23 cellular contexts compared by ENCODE assay signal in the genomic region with DNA sequence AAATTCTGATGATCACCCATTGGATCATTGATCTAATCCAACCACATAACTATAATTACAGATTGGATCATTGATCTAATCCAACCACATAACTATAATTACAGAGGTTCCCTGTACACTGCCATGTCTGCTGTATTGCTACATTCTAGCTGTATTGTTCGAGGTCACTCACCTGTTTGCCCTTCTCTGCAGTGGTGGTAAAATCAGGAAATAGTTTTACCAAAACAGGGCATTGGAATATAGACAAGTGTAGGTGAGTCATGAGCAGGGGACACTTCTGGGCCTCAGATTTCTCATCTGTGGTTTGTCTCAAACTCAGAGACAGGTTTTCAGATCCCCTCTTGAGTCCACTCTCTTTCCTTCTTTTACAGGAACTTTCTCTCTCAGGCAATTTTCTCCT. TPM values are rescaled to one million over a fixed set of nuclear protein-coding genes. Genes with fewer than 3 reads are reported as not detected.
DNase-seq lines count a peak whose midpoint lies in the region; ATAC-seq and TF ChIP-seq lines count a peak whose summit lies in the region.
"Had no signal": no experiment of that assay in that cellular context is flagged by ENCODE, and none has a peak within 500 bp of the region (broad histone marks: within the 10 kb centered on the region; RNA-seq: fewer than 3 reads in every experiment).

No MANE protein-coding gene starts in this region.

- no peak overlapping the region for H4K8ac ChIP-seq in H9 (replicated peaks; ENCODE audit: insufficient read length, low read depth, low read length)
- no peak overlapping the region for H4K8ac ChIP-seq in trophoblast cell (ENCODE audit: low read depth, low read length)

- H3K4me1 ChIP-seq in H9 (ENCODE audit: insufficient read depth, low read length) (peaks cover 11% of the 10 kb centered on the region; the same call in 1 of the 2 replicates), PC-3 (ENCODE audit: insufficient read depth, low read length) (no peaks in the 10 kb centered on the region), iPS-20b (ENCODE audit: insufficient read depth, low read length) (peaks cover 16% of the 10 kb centered on the region), trophoblast cell (ENCODE audit: control insufficient read depth in 1 of 2, insufficient read depth in 2 of 2, low read length in 2 of 2) (peaks cover 0 to 5% of the 10 kb centered on the region in 2 experiments), sigmoid colon (no peaks in the 10 kb centered on the region)
- H3K4me1 ChIP-seq: colonic mucosa, transverse colon had no signal

- H4K91ac ChIP-seq in H9 (ENCODE audit: insufficient read length, low read depth, low read length) (no peak overlapping the region), trophoblast cell (ENCODE audit: low read depth, low read length) (no peak overlapping the region)

- H3K36me3 ChIP-seq in PC-3 (ENCODE audit: low read depth, low read length) (no peaks in the 10 kb centered on the region), iPS-20b (ENCODE audit: insufficient read depth, low read depth, low read length) (no peaks in the 10 kb centered on the region), trophoblast cell (ENCODE audit: control insufficient read depth in 1 of 2, insufficient read depth in 2 of 2, low read length in 2 of 2) (peaks cover 2 to 3% of the 10 kb centered on the region in 2 experiments), sigmoid colon (no peaks in the 10 kb centered on the region)
- H3K36me3 ChIP-seq: BE2C, brain microvascular endothelial cell, colonic mucosa, transverse colon had no signal

- no TSS peak for BruUV-seq in PC-3 (replicated peaks; lab: Mats Ljungman, UMichigan)

- H3K9me3 ChIP-seq in H9 (ENCODE audit: control insufficient read depth, low read depth, low read length), result no peaks in the 10 kb centered on the region
- no peaks in the 10 kb centered on the region for H3K9me3 ChIP-seq in PC-3 (ENCODE audit: low read length)
- no peaks in the 10 kb centered on the region for H3K9me3 ChIP-seq in iPS-20b (ENCODE audit: insufficient read depth, low read depth, low read length)
- H3K9me3 ChIP-seq in trophoblast cell (ENCODE audit: insufficient read depth, low read depth, low read length), result peaks cover 2% of the 10 kb centered on the region
- no peaks in the 10 kb centered on the region for H3K9me3 ChIP-seq in sigmoid colon
- H3K9me3 ChIP-seq: BE2C, colonic mucosa, transverse colon had no signal

- no peak overlapping the region for H3K18ac ChIP-seq in H9 (ENCODE audit: insufficient read length, low read depth, low read length)
- no peak overlapping the region for H3K18ac ChIP-seq in trophoblast cell (ENCODE audit: low read length)

- H2BK12ac ChIP-seq in H9 (ENCODE audit: insufficient read length, low read depth, low read length) (no peak overlapping the region), trophoblast cell (ENCODE audit: low read length) (no peak overlapping the region)

- no peak overlapping the region for H2BK20ac ChIP-seq in H9 (ENCODE audit: low read depth, low read length, poor library complexity, severe bottlenecking)

- H2AK5ac ChIP-seq in H9 (ENCODE audit: insufficient read length, low read length) (no peak overlapping the region), trophoblast cell (ENCODE audit: low read length) (no peak overlapping the region)

- peaks cover 0 to 7% (median 0%) of the 10 kb centered on the region in 3 experiments; a peak in 3 of 7 replicates for H3K36me3 Mint-ChIP-seq in H9 (ENCODE audit: insufficient read depth in 1 of 3, low read depth in 3 of 3)

- H3K27me3 ChIP-seq in H9 (ENCODE audit: insufficient read depth, low read length), result no peaks in the 10 kb centered on the region
- H3K27me3 ChIP-seq in PC-3 (ENCODE audit: low read length), result no peaks in the 10 kb centered on the region
- no peaks in the 10 kb centered on the region for H3K27me3 ChIP-seq in iPS-20b (ENCODE audit: insufficient read depth, low read length)
- no peaks in the 10 kb centered on the region for H3K27me3 ChIP-seq in trophoblast cell (ENCODE audit: insufficient read depth, low read length)
- no peaks in the 10 kb centered on the region for H3K27me3 ChIP-seq in sigmoid colon
- H3K27me3 ChIP-seq: BE2C, brain microvascular endothelial cell, colonic mucosa, transverse colon had no signal

- H3K4ac ChIP-seq in H9 (ENCODE audit: low read depth, low read length) (no peak overlapping the region), trophoblast cell (ENCODE audit: low read depth, low read length) (no peak overlapping the region)

- no peaks in the 10 kb centered on the region for H3K27me3 Mint-ChIP-seq in H9 (ENCODE audit: low read depth)
- H3K27me3 Mint-ChIP-seq: progenitor cell of endocrine pancreas had no signal

- intact Hi-C loops in PC-3 (cut with micrococcal nuclease) (no loop called here), head of caudate nucleus (cut with DNase I) (no loop called here), sigmoid colon (cut with DNase I) (no loop called here)

- H3K9ac ChIP-seq in H9 (ENCODE audit: extremely low read depth, insufficient read length, low read length) (no peak overlapping the region), PC-3 (ENCODE audit: low read length) (no peak overlapping the region), iPS-20b (ENCODE audit: low read depth, low read length) (no peak overlapping the region), trophoblast cell (ENCODE audit: low read length) (no peak overlapping the region)

- H3K27ac ChIP-seq in H9 (ENCODE audit: insufficient read length, low read depth, low read length) (no peak overlapping the region), PC-3 (ENCODE audit: low read length) (no peak overlapping the region), iPS-20b (ENCODE audit: low read length) (peak overlapping the region; percentile 12), trophoblast cell (ENCODE audit: low read depth, low read length) (peak overlapping the region; percentile 5), sigmoid colon (no peak overlapping the region)
- H3K27ac ChIP-seq: brain microvascular endothelial cell, colonic mucosa, transverse colon had no signal

- H4K12ac ChIP-seq in trophoblast cell (ENCODE audit: low read depth, low read length), result no peak overlapping the region

- H3K79me2 ChIP-seq in H9 (ENCODE audit: insufficient read depth, low read length) (no peaks in the 10 kb centered on the region), PC-3 (ENCODE audit: low read length) (no peaks in the 10 kb centered on the region), trophoblast cell (ENCODE audit: control insufficient read depth, insufficient read depth, low read length, poor library complexity) (no peaks in the 10 kb centered on the region)

- H3K56ac ChIP-seq in H9 (ENCODE audit: insufficient read length, low read depth, low read length), result no peak overlapping the region

- no peaks in the 10 kb centered on the region for H3K23me2 ChIP-seq in H9 (ENCODE audit: insufficient read length, low read depth, low read length, poor library complexity, severe bottlenecking)

- CTCF ChIA-PET in PC-3 (lab: Charles Lee), result no interaction called here

- TF ChIP-seq EP300 in sigmoid colon (IDR thresholded peaks at IDR 0.05), result no peak

- no peak overlapping the region for H2AFZ ChIP-seq in H9 (ENCODE audit: low read length)
- no peak overlapping the region for H2AFZ ChIP-seq in PC-3 (ENCODE audit: low read length)
- no peak overlapping the region for H2AFZ ChIP-seq in trophoblast cell (ENCODE audit: insufficient read depth, low read length, poor library complexity)

- no peak for TF ChIP-seq POLR2A in sigmoid colon (IDR thresholded peaks at IDR 0.05)

- no peaks in the 10 kb centered on the region for H3K79me1 ChIP-seq in H9 (ENCODE audit: insufficient read depth, low read depth, low read length, poor library complexity, severe bottlenecking)
- H3K79me1 ChIP-seq in trophoblast cell (ENCODE audit: low read length), result peaks cover 5% of the 10 kb centered on the region

- peak overlapping the region in 2 of 3 experiments; percentile 84 to 91; a peak in 3 of 7 replicates for H3K27ac Mint-ChIP-seq in H9
- H3K27ac Mint-ChIP-seq: activated CD4-positive, alpha-beta T cell treated with anti-CD3 and anti-CD28 coated beads, Interleukin-2, amount 10 ng/mL, durations not matched to agents 7 days and 5 days; activated naive CD8-positive, alpha-beta T cell treated with anti-CD3 and anti-CD28 coated beads, Interleukin-2, amount 50 U/mL, for 24 hours; activated T-helper 2 cell treated with anti-CD3 and anti-CD28 coated beads, Interferon-gamma antibody, Interleukin-2, Interleukin-4, amounts not matched to agents 10 μg/mL and 5 μg/mL and 100 μg/mL, durations not matched to agents 14 hours and 24 hours and 36 hours; progenitor cell of endocrine pancreas; stimulated activated naive CD8-positive, alpha-beta T cell treated with anti-CD3 and anti-CD28 coated beads, Interleukin-15, Interleukin-2, amounts not matched to agents 100 ng/mL and 50 ng/mL, for 24 hours had no signal

- peak; percentile 37; the same call in 1 of the 2 replicates for ATAC-seq in PC-3
- ATAC-seq: activated naive CD8-positive, alpha-beta T cell treated with anti-CD3 and anti-CD28 coated beads, Interleukin-2, amount 50 U/mL, for 24 hours; left lobe of liver had no signal

- no peak overlapping the region for H3K4me3 Mint-ChIP-seq in H9
- H3K4me3 Mint-ChIP-seq: activated CD4-positive, alpha-beta T cell treated with anti-CD3 and anti-CD28 coated beads, Interleukin-2, amount 10 ng/mL, durations not matched to agents 7 days and 5 days; activated naive CD8-positive, alpha-beta T cell treated with anti-CD3 and anti-CD28 coated beads, Interleukin-2, amount 50 U/mL, for 24 hours; neural crest cell; stimulated activated naive CD8-positive, alpha-beta T cell treated with anti-CD3 and anti-CD28 coated beads, Interleukin-15, Interleukin-2, amounts not matched to agents 100 ng/mL and 50 ng/mL, for 24 hours had no signal

- H3K23ac ChIP-seq in H9 (ENCODE audit: insufficient read length, low read depth, low read length) (no peak overlapping the region), trophoblast cell (ENCODE audit: low read length) (no peak overlapping the region)

- DNase-seq in H9 (no peak), PC-3 (peak; percentile 52), trophoblast cell (no peak), head of caudate nucleus (no peak), sigmoid colon (no peak), AG08395 (ENCODE audit: low spot score) (no peak)
- DNase-seq: activated CD4-positive, alpha-beta T cell treated with anti-CD3 and anti-CD28 coated beads, Interleukin-2, amount 10 ng/mL, durations not matched to agents 7 days and 5 days; activated naive CD8-positive, alpha-beta T cell treated with anti-CD3 and anti-CD28 coated beads, Interleukin-2, amount 50 U/mL, for 24 hours; BE2C; brain microvascular endothelial cell; colonic mucosa; GDM1; NCI-H1092 treated with DMSO at 0.1 percent for 48 hours; SIG-M5; stimulated activated CD4-positive, alpha-beta T cell treated with anti-CD3 and anti-CD28 coated beads, Interleukin-2, amount 100 ng/mL, for 48 hours; T-helper 1 cell; transverse colon had no signal

- no peaks in the 10 kb centered on the region for H3K9me2 ChIP-seq in PC-3 (replicated peaks; ENCODE audit: low read length)

- H3T11ph ChIP-seq in H9 (ENCODE audit: low read length), result no peak overlapping the region

- no peak for TF ChIP-seq CTCF in H9 (conservative IDR thresholded peaks at IDR 0.05)
- TF ChIP-seq CTCF in PC-3 (conservative IDR thresholded peaks at IDR 0.05; ENCODE audit: low read depth, low read length), result no peak
- no peak for TF ChIP-seq CTCF in sigmoid colon (IDR thresholded peaks at IDR 0.05)

- H3K4me2 ChIP-seq in H9 (ENCODE audit: insufficient read depth, insufficient read length, low read length) (no peak overlapping the region), PC-3 (ENCODE audit: low read length) (no peak overlapping the region), trophoblast cell (ENCODE audit: low read length) (no peak overlapping the region)

- H2BK120ac ChIP-seq in H9 (ENCODE audit: low read depth, low read length, poor library complexity, severe bottlenecking) (no peak overlapping the region), trophoblast cell (ENCODE audit: insufficient read depth, low read length, poor library complexity) (no peak overlapping the region)

- H3F3A ChIP-seq in PC-3 (ENCODE audit: low read length, unreplicated experiment), result no peaks in the 10 kb centered on the region

- H3K4me1 Mint-ChIP-seq in H9, result peaks cover 28% of the 10 kb centered on the region in 2 experiments
- H3K4me1 Mint-ChIP-seq: activated CD4-positive, alpha-beta T cell treated with anti-CD3 and anti-CD28 coated beads, Interleukin-2, amount 10 ng/mL, durations not matched to agents 7 days and 5 days; activated naive CD8-positive, alpha-beta T cell treated with anti-CD3 and anti-CD28 coated beads, Interleukin-2, amount 50 U/mL, for 24 hours; neural crest cell had no signal

- H2BK5ac ChIP-seq in H9 (ENCODE audit: insufficient read length, low read length), result no peak overlapping the region
- no peak overlapping the region for H2BK5ac ChIP-seq in trophoblast cell (ENCODE audit: low read depth, low read length, poor library complexity)

- POLR2A ChIA-PET in PC-3 (lab: Charles Lee; ENCODE audit: unreplicated experiment), result no interaction called here

- no peak overlapping the region for H3K14ac ChIP-seq in H9 (ENCODE audit: insufficient read depth, low read length)
- no peak overlapping the region for H3K14ac ChIP-seq in trophoblast cell (ENCODE audit: low read length)

- H4K20me1 ChIP-seq in H9 (ENCODE audit: control insufficient read depth, insufficient read depth, insufficient read length) (no peaks in the 10 kb centered on the region), PC-3 (ENCODE audit: low read length) (no peaks in the 10 kb centered on the region)

- no peak overlapping the region for H2BK15ac ChIP-seq in H9 (ENCODE audit: low read depth, low read length)

- H3K9me3 Mint-ChIP-seq in H9, result no peaks in the 10 kb centered on the region
- H3K9me3 Mint-ChIP-seq: activated CD4-positive, alpha-beta T cell treated with anti-CD3 and anti-CD28 coated beads, Interleukin-2, amount 10 ng/mL, durations not matched to agents 7 days and 5 days; activated naive CD8-positive, alpha-beta T cell treated with anti-CD3 and anti-CD28 coated beads, Interleukin-2, amount 50 U/mL, for 24 hours; activated T-helper 2 cell treated with anti-CD3 and anti-CD28 coated beads, Interferon-gamma antibody, Interleukin-2, Interleukin-4, amounts not matched to agents 10 μg/mL and 5 μg/mL and 100 μg/mL, durations not matched to agents 14 hours and 24 hours and 36 hours; neural crest cell; stimulated activated naive CD8-positive, alpha-beta T cell treated with anti-CD3 and anti-CD28 coated beads, Interleukin-15, Interleukin-2, amounts not matched to agents 100 ng/mL and 50 ng/mL, for 24 hours had no signal

- H3K4me3 ChIP-seq in PC-3 (ENCODE audit: low read length) (no peak overlapping the region), iPS-20b (ENCODE audit: low read length) (no peak overlapping the region), trophoblast cell (ENCODE audit: low read depth, low read length) (no peak overlapping the region), sigmoid colon (no peak overlapping the region)
- H3K4me3 ChIP-seq: colonic mucosa, transverse colon had no signal

- no CpG with 5 or more reads among the region's 1 CpG for WGBS in H9 (ENCODE audit: extremely low coverage, insufficient read length, low lambda C conversion rate)
- no CpG with 5 or more reads among the region's 1 CpG for WGBS in trophoblast cell (ENCODE audit: extremely low coverage, insufficient coverage, insufficient read length)
- 32 to 63% methylated on average over 1 of the region's 1 CpG for WGBS in sigmoid colon, 2 donors

- no peak overlapping the region for H4K5ac ChIP-seq in H9 (ENCODE audit: insufficient read length, low read depth, low read length)

RNA-seq across cellular contexts. Expression of a gene that starts 9.0 kb away (rescaled TPM):
- 153 and 157 TPM in 2 replicates for total RNA-seq in H9 (2021)
- 37.1 and 71.8 TPM in 2 replicates for total RNA-seq in PC-3 (2014; rRNA removed)
- 195 and 197 TPM in 2 replicates for polyA plus RNA-seq in trophoblast cell (2013)
- 100 to 1,000 TPM in 2 of 4 donors, 10 to 100 TPM in 2; 83.6 to 104 (median 95.1) TPM for total RNA-seq in sigmoid colon
- polyA plus RNA-seq in sigmoid colon, result 10 to 100 TPM; 43.2 to 64.5 (median 44.4) TPM

Comparison
In these comparisons a context has a peak if more than half of its experiments do, and no peak if none do; other contexts are left out.
1. H3K27ac ChIP-seq: peak in iPS-20b (single experiment) and trophoblast cell (single experiment); none in H9 (single experiment), PC-3 (single experiment) and sigmoid colon (0 of 4).